18 cellular contexts compared by ENCODE assay signal in the genomic region with DNA sequence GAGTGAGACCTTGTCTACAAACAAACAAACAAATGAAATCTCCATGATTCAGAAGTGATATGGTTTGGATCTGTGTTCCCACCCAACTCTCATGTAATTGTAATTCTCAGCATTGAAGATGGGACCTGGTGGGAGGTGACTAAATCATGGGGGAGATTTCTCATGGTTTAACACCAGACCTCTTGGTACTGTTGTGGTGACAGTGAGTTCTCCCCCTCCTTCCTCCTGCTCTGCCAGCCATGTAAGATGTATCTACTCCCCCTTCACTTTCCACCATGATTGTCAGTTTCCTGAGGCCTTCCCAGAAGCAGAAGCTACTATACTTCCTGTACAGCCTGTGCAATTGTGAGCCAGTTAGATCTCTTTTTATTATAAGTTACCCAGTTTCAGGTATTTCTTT.
A peak's percentile ranks its signal among the peaks of the same experiment; 100 is the strongest.
DNase-seq lines count a peak whose midpoint lies in the region; ATAC-seq lines count a peak whose summit lies in the region.
"Had no signal": no experiment of that assay in that cellular context is flagged by ENCODE, and none has a peak within 500 bp of the region (broad histone marks: within the 10 kb centered on the region; RNA-seq: fewer than 3 reads in every experiment).

No MANE protein-coding gene starts in this region.

- no peaks in the 10 kb centered on the region for H3K79me2 ChIP-seq in mesendoderm (ENCODE audit: control insufficient read depth, insufficient read depth, low read length)

- H3K18ac ChIP-seq in mesendoderm (ENCODE audit: low read length) = no peak overlapping the region

- H3K4me3 Mint-ChIP-seq in T-helper 2 cell treated with Interferon-gamma antibody and Interleukin-4, amounts not matched to agents 5 μg/mL and 100 μg/mL, for 36 hours = no peak overlapping the region
- H3K4me3 Mint-ChIP-seq in activated naive CD8-positive, alpha-beta T cell = no peak overlapping the region
- H3K4me3 Mint-ChIP-seq in stimulated activated naive CD8-positive, alpha-beta T cell treated with anti-CD3 and anti-CD28 coated beads, Interleukin-15, amount 100 ng/mL, for 72 hours = peak overlapping the region in 1 of 2 donors; percentile 34
- H3K4me3 Mint-ChIP-seq: CD4-positive, alpha-beta memory T cell; GM23338 had no signal

- no peak overlapping the region for H3K4me3 ChIP-seq in effector memory CD4-positive, alpha-beta T cell (ENCODE audit: insufficient read depth, low read depth, low read length, poor library complexity, severe bottlenecking)
- no peak overlapping the region for H3K4me3 ChIP-seq in mesendoderm (ENCODE audit: low read length)
- H3K4me3 ChIP-seq: GM23338 had no signal

- no peak overlapping the region for H3K56ac ChIP-seq in mesendoderm (ENCODE audit: low read length)

- no peak overlapping the region for H3K4me2 ChIP-seq in mesendoderm (ENCODE audit: low read length)
- H3K4me2 ChIP-seq: GM23338, KMS-11 had no signal

- H3K27me3 ChIP-seq in effector memory CD4-positive, alpha-beta T cell (replicated peaks; ENCODE audit: control insufficient read depth, insufficient read depth, low read length, poor library complexity, severe bottlenecking) = no peaks in the 10 kb centered on the region
- H3K27me3 ChIP-seq in mesendoderm (ENCODE audit: insufficient read depth, low read length, poor library complexity) = no peaks in the 10 kb centered on the region

- H3K27ac ChIP-seq in effector memory CD4-positive, alpha-beta T cell (ENCODE audit: insufficient read depth, low read length, poor library complexity, severe bottlenecking) = no peak overlapping the region
- H3K27ac ChIP-seq in mesendoderm (ENCODE audit: low read depth, low read length) = no peak overlapping the region
- H3K27ac ChIP-seq: KMS-11 had no signal

- H3K4me1 ChIP-seq in effector memory CD4-positive, alpha-beta T cell (ENCODE audit: control insufficient read depth, insufficient read depth, low read length, poor library complexity, severe bottlenecking) = no peaks in the 10 kb centered on the region
- H3K4me1 ChIP-seq in mesendoderm (ENCODE audit: control insufficient read depth, low read depth, low read length) = no peaks in the 10 kb centered on the region

- no peak overlapping the region for H2AK5ac ChIP-seq in mesendoderm (ENCODE audit: low read length)

- H2BK5ac ChIP-seq in mesendoderm (ENCODE audit: low read length) = no peak overlapping the region

- no peaks in the 10 kb centered on the region for H3K36me3 ChIP-seq in effector memory CD4-positive, alpha-beta T cell (ENCODE audit: control insufficient read depth, insufficient read depth, low read length)
- H3K36me3 ChIP-seq in mesendoderm (ENCODE audit: control insufficient read depth, insufficient read depth, low read length) = no peaks in the 10 kb centered on the region

- H3K4me1 Mint-ChIP-seq in T-helper 2 cell treated with Interferon-gamma antibody and Interleukin-4, amounts not matched to agents 5 μg/mL and 100 μg/mL, for 36 hours (ENCODE audit: low read depth) = peaks cover 34% of the 10 kb centered on the region
- H3K4me1 Mint-ChIP-seq in activated naive CD8-positive, alpha-beta T cell (ENCODE audit: low read depth) = peaks cover 21% of the 10 kb centered on the region
- peaks cover 31% of the 10 kb centered on the region for H3K4me1 Mint-ChIP-seq in stimulated activated naive CD8-positive, alpha-beta T cell treated with anti-CD3 and anti-CD28 coated beads, Interleukin-15, amount 100 ng/mL, for 72 hours
- H3K4me1 Mint-ChIP-seq: CD4-positive, alpha-beta memory T cell; GM23338 had no signal

- H3K79me1 ChIP-seq in mesendoderm (ENCODE audit: low read length) = no peaks in the 10 kb centered on the region

- no peak overlapping the region for H3K4ac ChIP-seq in mesendoderm (ENCODE audit: low read depth, low read length)

- peak; percentile 25 for DNase-seq in T-helper 2 cell treated with Interferon-gamma antibody and Interleukin-4, amounts not matched to agents 5 μg/mL and 100 μg/mL, for 36 hours (ENCODE audit: low spot score)
- no peak for DNase-seq in T-helper 2 cell
- DNase-seq in stimulated activated CD4-positive, alpha-beta T cell treated with anti-CD3 and anti-CD28 coated beads, Interleukin-15, amount 100 ng/mL, for 24 hours = peak; percentile 4
- DNase-seq in stimulated activated CD4-positive, alpha-beta T cell treated with anti-CD3 and anti-CD28 coated beads, Interleukin-12 subunit alpha, Interleukin-12 subunit beta, amount 100 ng/mL, for 4 hours = no peak
- DNase-seq in stimulated activated naive CD8-positive, alpha-beta T cell treated with anti-CD3 and anti-CD28 coated beads, Interleukin-15, amount 100 ng/mL, for 72 hours = peak in 1 of 2 donors; percentile 33
- no peak for DNase-seq in effector memory CD4-positive, alpha-beta T cell
- no peak for DNase-seq in mesendoderm
- DNase-seq: 8988T; CD4-positive, alpha-beta memory T cell; DND-41; NCI-H1436 treated with DMSO at 0.1 percent for 48 hours; NCI-H2081; NCI-H510A; NCI-H774 had no signal

- peak; percentile 85 for ATAC-seq in stimulated activated naive CD8-positive, alpha-beta T cell treated with anti-CD3 and anti-CD28 coated beads, Interleukin-15, amount 100 ng/mL, for 72 hours
- ATAC-seq: GM23338, HCT116 had no signal

- no peak overlapping the region for H3K23ac ChIP-seq in mesendoderm (ENCODE audit: low read length)

- H3K27me3 Mint-ChIP-seq in T-helper 2 cell treated with Interferon-gamma antibody and Interleukin-4, amounts not matched to agents 5 μg/mL and 100 μg/mL, for 36 hours (ENCODE audit: low read depth) = no peaks in the 10 kb centered on the region
- H3K27me3 Mint-ChIP-seq in activated naive CD8-positive, alpha-beta T cell = peaks cover 2% of the 10 kb centered on the region
- H3K27me3 Mint-ChIP-seq in stimulated activated naive CD8-positive, alpha-beta T cell treated with anti-CD3 and anti-CD28 coated beads, Interleukin-15, amount 100 ng/mL, for 72 hours = peaks cover 16% of the 10 kb centered on the region

- H4K5ac ChIP-seq in mesendoderm (ENCODE audit: low read length) = no peak overlapping the region

- no peak overlapping the region for H2BK15ac ChIP-seq in mesendoderm (replicated peaks; ENCODE audit: low read depth)

- no peak overlapping the region for H4K8ac ChIP-seq in mesendoderm (ENCODE audit: low read depth, low read length)

- H3K9me3 Mint-ChIP-seq in T-helper 2 cell treated with Interferon-gamma antibody and Interleukin-4, amounts not matched to agents 5 μg/mL and 100 μg/mL, for 36 hours = no peaks in the 10 kb centered on the region
- no peaks in the 10 kb centered on the region for H3K9me3 Mint-ChIP-seq in activated naive CD8-positive, alpha-beta T cell (ENCODE audit: low read depth)
- peaks cover 0 to 6% of the 10 kb centered on the region in 2 donors for H3K9me3 Mint-ChIP-seq in stimulated activated naive CD8-positive, alpha-beta T cell treated with anti-CD3 and anti-CD28 coated beads, Interleukin-15, amount 100 ng/mL, for 72 hours
- H3K9me3 Mint-ChIP-seq: CD4-positive, alpha-beta memory T cell; GM23338 had no signal

- H2BK120ac ChIP-seq in mesendoderm (ENCODE audit: low read depth, low read length) = no peak overlapping the region

- no peak overlapping the region for H3K9ac ChIP-seq in mesendoderm (ENCODE audit: low read length)
- H3K9ac ChIP-seq: KMS-11 had no signal

- no peak overlapping the region for H3K27ac Mint-ChIP-seq in T-helper 2 cell treated with Interferon-gamma antibody and Interleukin-4, amounts not matched to agents 5 μg/mL and 100 μg/mL, for 36 hours
- peak overlapping the region; percentile 1 for H3K27ac Mint-ChIP-seq in activated naive CD8-positive, alpha-beta T cell
- H3K27ac Mint-ChIP-seq in stimulated activated naive CD8-positive, alpha-beta T cell treated with anti-CD3 and anti-CD28 coated beads, Interleukin-15, amount 100 ng/mL, for 72 hours = peak overlapping the region in 1 of 2 donors; percentile 68
- H3K27ac Mint-ChIP-seq: CD4-positive, alpha-beta memory T cell; GM23338 had no signal

- H3K9me3 ChIP-seq in effector memory CD4-positive, alpha-beta T cell (ENCODE audit: control insufficient read depth, low read length) = no peaks in the 10 kb centered on the region

- peaks cover 2% of the 10 kb centered on the region for H3K36me3 Mint-ChIP-seq in T-helper 2 cell treated with Interferon-gamma antibody and Interleukin-4, amounts not matched to agents 5 μg/mL and 100 μg/mL, for 36 hours (ENCODE audit: low read depth)
- H3K36me3 Mint-ChIP-seq in activated naive CD8-positive, alpha-beta T cell = no peaks in the 10 kb centered on the region
- H3K36me3 Mint-ChIP-seq: CD4-positive, alpha-beta memory T cell had no signal

Comparison
In these comparisons a context has a peak if more than half of its experiments do, and no peak if none do; other contexts are left out.
1. DNase-seq: peak in T-helper 2 cell treated with Interferon-gamma antibody and Interleukin-4, amounts not matched to agents 5 μg/mL and 100 μg/mL, for 36 hours (single experiment) and stimulated activated CD4-positive, alpha-beta T cell treated with anti-CD3 and anti-CD28 coated beads, Interleukin-15, amount 100 ng/mL, for 24 hours (single experiment); none in T-helper 2 cell (0 of 5), stimulated activated CD4-positive, alpha-beta T cell treated with anti-CD3 and anti-CD28 coated beads, Interleukin-12 subunit alpha, Interleukin-12 subunit beta, amount 100 ng/mL, for 4 hours (single experiment), effector memory CD4-positive, alpha-beta T cell (0 of 3) and mesendoderm (single experiment).